ENCODE assay signal across 8 cellular contexts in genomic region chr12:15322164-15323054, GRCh38. TPM values are rescaled to one million over a fixed set of nuclear protein-coding genes. Genes with fewer than 3 reads are reported as not detected.
DNase-seq lines count a peak whose midpoint lies in the region; ATAC-seq and TF ChIP-seq lines count a peak whose summit lies in the region.

Gene PTPRO (plus strand): TSS chr12:15322508.

- H3K9ac ChIP-seq in colonic mucosa (ENCODE audit: low read depth in 2 of 2, low read length in 2 of 2), result no peak within 1 kb of the TSS
- no peak within 1 kb of the TSS for H3K9ac ChIP-seq in mucosa of rectum (ENCODE audit: low read depth in 1 of 2, low read length in 2 of 2)

- H3K27ac ChIP-seq in colonic mucosa (no peak within 1 kb of the TSS), mucosa of rectum (ENCODE audit: low read depth in 2 of 2, low read length in 2 of 2) (no peak within 1 kb of the TSS)

- DNase-seq in DMS153 (lab: John Stamatoyannopoulos, UW), result peak; percentile 3
- DNase-seq in NCI-H146 (lab: John Stamatoyannopoulos, UW), result peak; percentile 87
- no peak for DNase-seq in colonic mucosa
- DNase-seq in A172 (ENCODE audit: low spot score), result no peak

- H3K36me3 ChIP-seq in colonic mucosa (no peaks in the 10 kb centered on the region), mucosa of rectum (ENCODE audit: control insufficient read depth in 2 of 2, insufficient read depth in 2 of 2, low read length in 2 of 2) (no peaks in the 10 kb centered on the region)

- H3K4me3 ChIP-seq in colonic mucosa (peak within 1 kb of the TSS; percentile 38), mucosa of rectum (ENCODE audit: low read length in 2 of 2) (peak within 1 kb of the TSS; percentile 6 to 43)

- intact Hi-C loops in colonic mucosa (cut with DNase I), result no loop called here

- no peak for TF ChIP-seq CTCF in colonic mucosa (IDR thresholded peaks at IDR 0.05)

- H3K9me3 ChIP-seq in colonic mucosa (no peaks in the 10 kb centered on the region), mucosa of rectum (ENCODE audit: control insufficient read depth in 2 of 2, low read length in 2 of 2) (no peaks in the 10 kb centered on the region)

- peaks cover 12% of the 10 kb centered on the region for H3K27me3 ChIP-seq in colonic mucosa
- H3K27me3 ChIP-seq in mucosa of rectum (ENCODE audit: control insufficient read depth in 2 of 2, insufficient read depth in 2 of 2, low read length in 2 of 2), result peaks cover 3 to 11% of the 10 kb centered on the region in 2 donors

- H3K4me1 ChIP-seq in colonic mucosa, result no peaks in the 10 kb centered on the region
- H3K4me1 ChIP-seq in mucosa of rectum (ENCODE audit: control insufficient read depth in 2 of 2, insufficient read depth in 2 of 2, low read length in 2 of 2), result no peaks in the 10 kb centered on the region

- ATAC-seq in GM21825 (IDR thresholded peaks at IDR 0.05; ENCODE audit: unreplicated experiment) (no peak), GM19452 (IDR thresholded peaks at IDR 0.05; ENCODE audit: unreplicated experiment) (no peak), GM21619 (IDR thresholded peaks at IDR 0.05; ENCODE audit: unreplicated experiment) (no peak)

RNA-seq across cellular contexts. Expression of gene PTPRO, which starts in this region (rescaled TPM):
- total RNA-seq in colonic mucosa, result 10 to 100 TPM; 26.1 to 28.3 TPM
- not detected in 2 replicates for total RNA-seq in A172 (2014; rRNA removed; shearing (Covaris generic))

Comparison
In these comparisons a context has a peak if more than half of its experiments do, and no peak if none do; other contexts are left out.
1. RNA of gene PTPRO (total RNA-seq): 26.1 to 28.3 TPM in colonic mucosa; not detected in A172; every median in the first group is over 10 times any median in the second.
2. DNase-seq: peak in DMS153 (single experiment) and NCI-H146 (single experiment); none in colonic mucosa (single experiment) and A172 (single experiment).